Comparison of ENCODE assay signal across 14 cellular contexts in the genomic region with DNA sequence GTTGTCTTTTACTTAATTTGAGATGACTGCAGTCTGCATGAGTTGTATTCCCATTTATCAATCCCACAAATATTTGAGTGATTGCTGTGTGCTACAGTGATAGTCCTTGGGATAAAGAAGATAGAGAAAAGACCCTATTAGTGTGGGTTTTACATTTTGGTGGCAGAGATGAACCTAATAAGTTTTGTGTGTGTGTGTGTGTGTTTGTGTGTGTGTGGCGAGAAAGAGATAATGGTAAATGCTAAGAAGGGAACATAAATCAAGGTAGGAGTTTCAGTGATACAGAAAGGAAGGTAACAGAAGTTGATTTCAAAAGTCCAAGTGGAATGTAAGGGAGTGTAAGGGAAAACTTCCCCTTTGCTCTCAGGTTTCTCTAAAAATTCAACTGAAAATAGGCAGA. TPM values are rescaled to one million over a fixed set of nuclear protein-coding genes. Genes with fewer than 3 reads are reported as not detected.
DNase-seq lines count a peak whose midpoint lies in the region; ATAC-seq and TF ChIP-seq lines count a peak whose summit lies in the region.
"Had no signal": no experiment of that assay in that cellular context is flagged by ENCODE, and none has a peak within 500 bp of the region (broad histone marks: within the 10 kb centered on the region; RNA-seq: fewer than 3 reads in every experiment).

No MANE protein-coding gene starts in this region.

- TF ChIP-seq CTCF in WTC11 (IDR thresholded peaks at IDR 0.05) = no peak
- TF ChIP-seq CTCF in chondrocyte (IDR thresholded peaks at IDR 0.05) = no peak
- TF ChIP-seq CTCF in progenitor cell of endocrine pancreas (IDR thresholded peaks at IDR 0.05; ENCODE audit: unreplicated experiment) = no peak

- no peaks in the 10 kb centered on the region for H3K27me3 Mint-ChIP-seq in activated naive CD4-positive, alpha-beta T cell treated with anti-CD3 and anti-CD28 coated beads for 36 hours (ENCODE audit: low read depth)
- H3K27me3 Mint-ChIP-seq in WTC11 (ENCODE audit: low read depth) = no peaks in the 10 kb centered on the region
- no peaks in the 10 kb centered on the region for H3K27me3 Mint-ChIP-seq in chondrocyte (ENCODE audit: low read depth)
- no peaks in the 10 kb centered on the region for H3K27me3 Mint-ChIP-seq in progenitor cell of endocrine pancreas

- no peaks in the 10 kb centered on the region for H3K9me3 Mint-ChIP-seq in activated naive CD4-positive, alpha-beta T cell treated with anti-CD3 and anti-CD28 coated beads for 36 hours
- no peaks in the 10 kb centered on the region for H3K9me3 Mint-ChIP-seq in WTC11
- no peaks in the 10 kb centered on the region for H3K9me3 Mint-ChIP-seq in chondrocyte (ENCODE audit: low read depth)
- no peaks in the 10 kb centered on the region for H3K9me3 Mint-ChIP-seq in progenitor cell of endocrine pancreas (ENCODE audit: low read depth)

- H3K4me1 Mint-ChIP-seq in activated naive CD4-positive, alpha-beta T cell treated with anti-CD3 and anti-CD28 coated beads for 36 hours (ENCODE audit: low read depth) = peaks cover 31% of the 10 kb centered on the region
- H3K4me1 Mint-ChIP-seq in WTC11 = peaks cover 11% of the 10 kb centered on the region
- H3K4me1 Mint-ChIP-seq in chondrocyte (ENCODE audit: low read depth) = peaks cover 32% of the 10 kb centered on the region
- peaks cover 11% of the 10 kb centered on the region for H3K4me1 Mint-ChIP-seq in progenitor cell of endocrine pancreas (ENCODE audit: low read depth)

- CTCF ChIA-PET in activated naive CD4-positive, alpha-beta T cell treated with anti-CD3 and anti-CD28 coated beads for 36 hours (lab: Charles Lee) = no interaction called here
- CTCF ChIA-PET in WTC11 (lab: Charles Lee) = no interaction called here

- intact Hi-C loops in activated naive CD4-positive, alpha-beta T cell treated with anti-CD3 and anti-CD28 coated beads for 36 hours (cut with micrococcal nuclease) = no loop called here

- POLR2A ChIA-PET in WTC11 (lab: Charles Lee) = interaction anchor here (0.6 kb wide), 1 partner anchor 1121 kb away, joined by 3 read pairs; no protein-coding TSS in a partner anchor

- no peak overlapping the region for H3K4me3 Mint-ChIP-seq in activated naive CD4-positive, alpha-beta T cell treated with anti-CD3 and anti-CD28 coated beads for 36 hours
- no peak overlapping the region for H3K4me3 Mint-ChIP-seq in WTC11
- H3K4me3 Mint-ChIP-seq in chondrocyte (ENCODE audit: unreplicated experiment) = no peak overlapping the region
- H3K4me3 Mint-ChIP-seq in progenitor cell of endocrine pancreas (ENCODE audit: low read depth) = peak overlapping the region; percentile 14

- peak overlapping the region; percentile 42 for H3K27ac Mint-ChIP-seq in activated naive CD4-positive, alpha-beta T cell treated with anti-CD3 and anti-CD28 coated beads for 36 hours
- H3K27ac Mint-ChIP-seq in WTC11 (peak overlapping the region; percentile 1; the same call in 1 of the 2 replicates), chondrocyte (ENCODE audit: unreplicated experiment) (peak overlapping the region; percentile 4), progenitor cell of endocrine pancreas (peak overlapping the region; percentile 26)

- DNase-seq in activated naive CD4-positive, alpha-beta T cell treated with anti-CD3 and anti-CD28 coated beads for 36 hours = no peak
- no peak for DNase-seq in activated naive CD4-positive, alpha-beta T cell treated with anti-CD3 and anti-CD28 coated beads, Interleukin-2, amount 50 U/mL, for 16 hours
- no peak for DNase-seq in WTC11 (ENCODE audit: low spot score)
- no peak for DNase-seq in chondrocyte (ENCODE audit: low spot score)
- DNase-seq in progenitor cell of endocrine pancreas (ENCODE audit: low spot score, unreplicated experiment) = no peak
- DNase-seq in epidermal melanocyte (ENCODE audit: insufficient read length, low spot score) = no peak
- no peak for DNase-seq in NCI-H345 (lab: John Stamatoyannopoulos, UW)
- DNase-seq in NCI-H128 (lab: John Stamatoyannopoulos, UW; ENCODE audit: unreplicated experiment) = no peak
- DNase-seq: activated effector memory CD4-positive, alpha-beta T cell treated with anti-CD3 and anti-CD28 coated beads, Interleukin-2, amount 50 U/mL, for 16 hours; brain microvascular endothelial cell; head of caudate nucleus; NCI-H1694; NCI-H510A; Right ventricle myocardium superior had no signal

- peaks cover 19% of the 10 kb centered on the region for H3K36me3 Mint-ChIP-seq in activated naive CD4-positive, alpha-beta T cell treated with anti-CD3 and anti-CD28 coated beads for 36 hours (ENCODE audit: low read depth)
- H3K36me3 Mint-ChIP-seq in WTC11 = peaks cover 36% of the 10 kb centered on the region
- H3K36me3 Mint-ChIP-seq in chondrocyte (ENCODE audit: low read depth) = peaks cover 14% of the 10 kb centered on the region
- peaks cover 12% of the 10 kb centered on the region for H3K36me3 Mint-ChIP-seq in progenitor cell of endocrine pancreas (ENCODE audit: insufficient read depth)

- ATAC-seq in WTC11 = no peak

TF ChIP-seq in WTC11, 78 proteins besides CTCF, POLR2A, EP300 and RAD21 (continues in another document):
- TF ChIP-seq TEAD4 (CRISPR knock-in tag; IDR thresholded peaks at IDR 0.05) = no peak
- no peak for TF ChIP-seq TEAD1 (CRISPR knock-in tag; IDR thresholded peaks at IDR 0.05)
- TF ChIP-seq, protein P1, sequence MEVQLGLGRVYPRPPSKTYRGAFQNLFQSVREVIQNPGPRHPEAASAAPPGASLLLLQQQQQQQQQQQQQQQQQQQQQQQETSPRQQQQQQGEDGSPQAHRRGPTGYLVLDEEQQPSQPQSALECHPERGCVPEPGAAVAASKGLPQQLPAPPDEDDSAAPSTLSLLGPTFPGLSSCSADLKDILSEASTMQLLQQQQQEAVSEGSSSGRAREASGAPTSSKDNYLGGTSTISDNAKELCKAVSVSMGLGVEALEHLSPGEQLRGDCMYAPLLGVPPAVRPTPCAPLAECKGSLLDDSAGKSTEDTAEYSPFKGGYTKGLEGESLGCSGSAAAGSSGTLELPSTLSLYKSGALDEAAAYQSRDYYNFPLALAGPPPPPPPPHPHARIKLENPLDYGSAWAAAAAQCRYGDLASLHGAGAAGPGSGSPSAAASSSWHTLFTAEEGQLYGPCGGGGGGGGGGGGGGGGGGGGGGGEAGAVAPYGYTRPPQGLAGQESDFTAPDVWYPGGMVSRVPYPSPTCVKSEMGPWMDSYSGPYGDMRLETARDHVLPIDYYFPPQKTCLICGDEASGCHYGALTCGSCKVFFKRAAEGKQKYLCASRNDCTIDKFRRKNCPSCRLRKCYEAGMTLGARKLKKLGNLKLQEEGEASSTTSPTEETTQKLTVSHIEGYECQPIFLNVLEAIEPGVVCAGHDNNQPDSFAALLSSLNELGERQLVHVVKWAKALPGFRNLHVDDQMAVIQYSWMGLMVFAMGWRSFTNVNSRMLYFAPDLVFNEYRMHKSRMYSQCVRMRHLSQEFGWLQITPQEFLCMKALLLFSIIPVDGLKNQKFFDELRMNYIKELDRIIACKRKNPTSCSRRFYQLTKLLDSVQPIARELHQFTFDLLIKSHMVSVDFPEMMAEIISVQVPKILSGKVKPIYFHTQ (CRISPR knock-in tag; IDR thresholded peaks at IDR 0.05) = no peak
- TF ChIP-seq GTF2I (CRISPR knock-in tag; conservative IDR thresholded peaks at IDR 0.05) = no peak
- TF ChIP-seq NFYB (CRISPR knock-in tag; conservative IDR thresholded peaks at IDR 0.05; ENCODE audit: low read depth) = no peak
- no peak for TF ChIP-seq ELF4 (CRISPR knock-in tag; IDR thresholded peaks at IDR 0.05; ENCODE audit: low read depth)
- TF ChIP-seq MXD4 (CRISPR knock-in tag; IDR thresholded peaks at IDR 0.05; ENCODE audit: borderline replicate concordance) = no peak
- no peak for TF ChIP-seq JAZF1 (CRISPR knock-in tag; IDR thresholded peaks at IDR 0.05)
- TF ChIP-seq GRHL2 (CRISPR knock-in tag; IDR thresholded peaks at IDR 0.05; ENCODE audit: insufficient replicate concordance, severe bottlenecking) = no peak
- TF ChIP-seq, protein P2, sequence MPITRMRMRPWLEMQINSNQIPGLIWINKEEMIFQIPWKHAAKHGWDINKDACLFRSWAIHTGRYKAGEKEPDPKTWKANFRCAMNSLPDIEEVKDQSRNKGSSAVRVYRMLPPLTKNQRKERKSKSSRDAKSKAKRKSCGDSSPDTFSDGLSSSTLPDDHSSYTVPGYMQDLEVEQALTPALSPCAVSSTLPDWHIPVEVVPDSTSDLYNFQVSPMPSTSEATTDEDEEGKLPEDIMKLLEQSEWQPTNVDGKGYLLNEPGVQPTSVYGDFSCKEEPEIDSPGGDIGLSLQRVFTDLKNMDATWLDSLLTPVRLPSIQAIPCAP (CRISPR knock-in tag; IDR thresholded peaks at IDR 0.05) = no peak

RNA-seq across cellular contexts. Expression of gene DDX55, which starts 2.6 kb away (rescaled TPM):
- total RNA-seq in activated naive CD4-positive, alpha-beta T cell treated with anti-CD3 and anti-CD28 coated beads for 36 hours = 10 to 100 TPM; 44.8 to 48.7 TPM
- 35.0 to 45.5 TPM (median 44.2 TPM) in 3 replicates for total RNA-seq in WTC11 (2021)
- total RNA-seq in chondrocyte = 12.8 to 18.4 TPM (median 16.8 TPM) in 3 replicates
- 33.0 and 33.5 TPM in 2 replicates for total RNA-seq in progenitor cell of endocrine pancreas

RNA-seq across cellular contexts. Expression of gene TMED2, which starts 15.0 kb away (rescaled TPM):
- total RNA-seq in activated naive CD4-positive, alpha-beta T cell treated with anti-CD3 and anti-CD28 coated beads for 36 hours = 100 to 1,000 TPM; 101 to 105 TPM
- total RNA-seq in WTC11 (2021) (189 to 224 TPM (median 197 TPM) in 3 replicates), chondrocyte (336 to 386 TPM (median 340 TPM) in 3 replicates), progenitor cell of endocrine pancreas (178 and 188 TPM in 2 replicates)

RNA-seq across cellular contexts. Expression of gene EIF2B1, which starts 34.2 kb away (rescaled TPM):
- total RNA-seq in activated naive CD4-positive, alpha-beta T cell treated with anti-CD3 and anti-CD28 coated beads for 36 hours = 10 to 100 TPM; 54.3 to 60.9 TPM
- total RNA-seq in WTC11 (2021) (42.9 to 48.3 TPM (median 46.5 TPM) in 3 replicates), chondrocyte (37.4 to 59.5 TPM (median 39.5 TPM) in 3 replicates), progenitor cell of endocrine pancreas (46.8 and 48.4 TPM in 2 replicates)

RNA-seq across cellular contexts. Expression of gene GTF2H3, which starts 34.3 kb away (rescaled TPM):
- total RNA-seq in activated naive CD4-positive, alpha-beta T cell treated with anti-CD3 and anti-CD28 coated beads for 36 hours = 10 to 100 TPM; 56.6 to 57.7 TPM
- total RNA-seq in WTC11 (2021) (31.6 to 35.9 TPM (median 35.8 TPM) in 3 replicates), chondrocyte (27.5 to 32.9 TPM (median 28.8 TPM) in 3 replicates), progenitor cell of endocrine pancreas (32.7 and 34.8 TPM in 2 replicates)
